In the genomic region with DNA sequence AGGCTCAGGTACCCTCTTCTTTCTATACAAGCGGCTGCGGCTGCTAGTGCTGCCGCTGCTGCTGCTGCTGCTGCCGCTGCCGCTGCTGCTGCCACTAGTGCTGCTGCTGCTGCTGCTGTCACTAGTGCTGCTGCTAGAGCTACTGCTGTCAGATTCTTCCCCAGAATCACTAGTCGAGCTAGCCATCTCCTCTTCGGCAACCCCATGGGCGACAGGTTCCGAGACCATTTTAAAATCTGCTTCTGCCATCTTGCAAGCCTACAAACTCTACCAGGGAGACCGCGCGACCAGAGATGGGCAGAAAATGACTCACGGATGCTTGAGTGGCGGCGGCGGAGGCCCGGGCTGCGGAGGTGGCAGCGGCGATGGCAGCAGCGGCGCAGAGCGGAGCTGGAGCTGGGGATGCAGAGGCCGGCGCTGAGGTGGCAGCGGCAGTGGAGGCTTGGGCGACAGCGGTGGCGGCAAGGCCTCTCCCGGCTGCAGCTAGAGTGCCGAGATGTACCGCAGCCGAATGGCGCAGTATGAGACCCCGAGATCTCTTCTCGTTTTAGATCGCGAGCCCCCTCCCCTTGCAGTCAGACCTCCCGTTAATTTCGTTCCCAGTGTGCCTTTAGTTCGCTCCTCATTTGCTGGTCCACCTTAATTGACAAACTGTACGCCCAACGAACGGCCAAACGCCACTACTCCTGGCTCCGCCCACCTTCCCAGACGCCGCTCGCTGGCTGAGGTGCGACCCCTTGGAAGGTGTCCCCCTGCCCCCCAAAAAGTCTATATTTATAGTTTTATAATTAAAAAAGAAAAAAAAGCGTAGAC, we compare ENCODE assay signal across 8 cellular contexts. TPM values are rescaled to one million over a fixed set of nuclear protein-coding genes. Genes with fewer than 3 reads are reported as not detected.
DNase-seq lines count a peak whose midpoint lies in the region; ATAC-seq lines count a peak whose summit lies in the region.

A gene with protein sequence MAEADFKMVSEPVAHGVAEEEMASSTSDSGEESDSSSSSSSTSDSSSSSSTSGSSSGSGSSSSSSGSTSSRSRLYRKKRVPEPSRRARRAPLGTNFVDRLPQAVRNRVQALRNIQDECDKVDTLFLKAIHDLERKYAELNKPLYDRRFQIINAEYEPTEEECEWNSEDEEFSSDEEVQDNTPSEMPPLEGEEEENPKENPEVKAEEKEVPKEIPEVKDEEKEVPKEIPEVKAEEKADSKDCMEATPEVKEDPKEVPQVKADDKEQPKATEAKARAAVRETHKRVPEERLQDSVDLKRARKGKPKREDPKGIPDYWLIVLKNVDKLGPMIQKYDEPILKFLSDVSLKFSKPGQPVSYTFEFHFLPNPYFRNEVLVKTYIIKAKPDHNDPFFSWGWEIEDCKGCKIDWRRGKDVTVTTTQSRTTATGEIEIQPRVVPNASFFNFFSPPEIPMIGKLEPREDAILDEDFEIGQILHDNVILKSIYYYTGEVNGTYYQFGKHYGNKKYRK (minus strand): TSS at position 523 of the 813 bp plus-strand sequence. CDS start 274 bp downstream, at position 249.

- ATAC-seq in left colon = peak; percentile 30
- ATAC-seq in HG03457 (IDR thresholded peaks at IDR 0.05; ENCODE audit: unreplicated experiment) = no peak

- DNase-seq in NCI-H526 (lab: John Stamatoyannopoulos, UW) = peak; percentile 0 to 25
- no peak for DNase-seq in NCI-H526 treated with DMSO at 0.1 percent for 48 hours (lab: John Stamatoyannopoulos, UW)
- peak; percentile 86 for DNase-seq in NCI-H146 treated with DMSO at 0.1 percent for 48 hours (lab: John Stamatoyannopoulos, UW; ENCODE audit: unreplicated experiment)
- DNase-seq in activated CD4-positive, alpha-beta T cell treated with anti-CD3 and anti-CD28 coated beads, Interleukin-2, amount 50 U/mL, for 4 hours = peak; percentile 39 to 44
- DNase-seq in dedifferentiated amniotic fluid mesenchymal stem cell (ENCODE audit: extremely low spot score) = peak; percentile 82
- peak; percentile 25 to 26 for DNase-seq in left colon
- DNase-seq in stimulated activated CD4-positive, alpha-beta T cell treated with anti-CD3 and anti-CD28 coated beads, Interleukin-1b, Interleukin-23, amount 100 ng/mL, for 24 hours (ENCODE audit: low read depth in 4 of 4, low spot score in 1 of 4) = peak; percentile 27 to 40 (median 40)

- intact Hi-C loops in left colon (cut with DNase I, micrococcal nuclease) = no loop called here

RNA-seq across cellular contexts. Expression of the gene that starts here (rescaled TPM):
- total RNA-seq in left colon = 1 to 10 TPM in 1 of 2 donors, under 1 TPM in 1; 0.43 to 1.3 TPM
